In the genomic region with DNA sequence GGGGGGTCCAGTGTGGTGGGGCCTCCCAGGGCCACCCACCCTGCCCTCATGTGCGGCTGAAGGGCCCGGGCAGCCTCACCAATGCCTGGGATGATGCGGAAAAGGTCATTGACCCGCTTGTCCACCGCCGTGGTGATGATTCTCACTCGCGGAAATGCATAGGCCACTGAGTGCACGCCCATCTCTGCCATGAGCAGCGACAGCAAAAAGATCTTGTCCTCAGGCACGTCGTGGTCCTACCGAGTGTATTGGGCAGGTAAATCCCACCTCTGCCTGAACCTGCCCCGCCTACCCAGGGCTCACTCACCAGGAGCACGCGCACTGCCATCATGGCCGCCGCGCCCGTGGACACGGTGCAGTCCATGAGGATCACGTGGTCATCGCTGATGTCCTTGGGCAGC, we compare ENCODE assay signal across 12 cellular contexts. TPM values are rescaled to one million over a fixed set of nuclear protein-coding genes. Genes with fewer than 3 reads are reported as not detected.
DNase-seq lines count a peak whose midpoint lies in the region; ATAC-seq and TF ChIP-seq lines count a peak whose summit lies in the region.
"Had no signal": no experiment of that assay in that cellular context is flagged by ENCODE, and none has a peak within 500 bp of the region (broad histone marks: within the 10 kb centered on the region; RNA-seq: fewer than 3 reads in every experiment).

No MANE protein-coding gene starts in this region.

- no peak for DNase-seq in MCF 10A (ENCODE audit: unreplicated experiment)
- no peak for DNase-seq in breast epithelium (ENCODE audit: low spot score in 2 of 2)
- DNase-seq in neuronal stem cell (ENCODE audit: low spot score): no peak
- DNase-seq: activated naive CD4-positive, alpha-beta T cell; effector CD4-positive, alpha-beta T cell; foreskin fibroblast; NCI-H1048 had no signal

- BruUV-seq in MCF 10A (replicated peaks; lab: Mats Ljungman, UMichigan): TSS peak; percentile 72

- no peak overlapping the region for H2AFZ ChIP-seq in neuronal stem cell (ENCODE audit: low read length)

- no peaks in the 10 kb centered on the region for H3K27me3 Mint-ChIP-seq in MCF 10A (ENCODE audit: insufficient read depth, unreplicated experiment)

- no peak overlapping the region for H2BK12ac ChIP-seq in neuronal stem cell (ENCODE audit: low read length)

- peaks cover 66% of the 10 kb centered on the region for H3K36me3 Mint-ChIP-seq in MCF 10A (ENCODE audit: insufficient read depth, unreplicated experiment)

- H3K18ac ChIP-seq in neuronal stem cell (ENCODE audit: low read length): peak overlapping the region; percentile 11

- intact Hi-C loops in MCF 10A (cut with micrococcal nuclease) (no loop called here), breast epithelium (cut with DNase I; ENCODE audit: low total_unique reads) (no loop called here)

- H4K91ac ChIP-seq in neuronal stem cell (ENCODE audit: low read depth, low read length, poor library complexity): no peak overlapping the region

- H3K4me2 ChIP-seq in neuronal stem cell (ENCODE audit: insufficient read depth, low read length, poor library complexity, severe bottlenecking): no peak overlapping the region

- H2BK120ac ChIP-seq in neuronal stem cell (ENCODE audit: low read depth, low read length): no peak overlapping the region

- H3K36me3 ChIP-seq in breast epithelium (peaks cover 10% of the 10 kb centered on the region), neuronal stem cell (replicated peaks in 1 of 2; ENCODE audit: control insufficient read depth in 2 of 2, insufficient read depth in 2 of 2, low read length in 2 of 2) (peaks cover 38 to 89% of the 10 kb centered on the region in 2 donors)

- peaks cover 19% of the 10 kb centered on the region for H3K79me1 ChIP-seq in neuronal stem cell (ENCODE audit: low read depth, low read length)

- H3K9me3 ChIP-seq in breast epithelium (no peaks in the 10 kb centered on the region), neuronal stem cell (replicated peaks in 1 of 2; ENCODE audit: control insufficient read depth in 2 of 2, insufficient read depth in 1 of 2, low read depth in 1 of 2, low read length in 2 of 2) (peaks cover 0 to 2% of the 10 kb centered on the region in 2 donors)
- H3K9me3 ChIP-seq: psoas muscle, upper lobe of left lung had no signal

- TF ChIP-seq POLR2A in breast epithelium (IDR thresholded peaks at IDR 0.05): no peak

- H3K23ac ChIP-seq in neuronal stem cell (ENCODE audit: low read depth, low read length, poor library complexity): peak overlapping the region; percentile 85

- POLR2A ChIA-PET in MCF 10A (lab: Yijun Ruan, JAX): interaction anchor here (0.6 to 0.9 kb wide), 4 partner anchors 16 to 359 kb away, joined by 3 to 5 read pairs (median 3); a partner anchor contains a TSS

- H2AK5ac ChIP-seq in neuronal stem cell (ENCODE audit: low read depth, low read length): peak overlapping the region; percentile 84

- H3K4me3 ChIP-seq in breast epithelium: no peak overlapping the region
- H3K4me3 ChIP-seq in neuronal stem cell (ENCODE audit: low read length in 2 of 2): peak overlapping the region in 1 of 2 donors; percentile 14
- H3K4me3 ChIP-seq: psoas muscle, upper lobe of left lung had no signal

- no peak overlapping the region for H3K9ac ChIP-seq in neuronal stem cell (ENCODE audit: low read depth, low read length, poor library complexity)

- H2BK5ac ChIP-seq in neuronal stem cell (ENCODE audit: low read length): no peak overlapping the region

- H3K9me3 Mint-ChIP-seq in MCF 10A (ENCODE audit: unreplicated experiment): no peaks in the 10 kb centered on the region
- H3K9me3 Mint-ChIP-seq: brain had no signal

- H3K4me1 Mint-ChIP-seq in MCF 10A (ENCODE audit: insufficient read depth, unreplicated experiment): no peaks in the 10 kb centered on the region
- H3K4me1 Mint-ChIP-seq: brain had no signal

- TF ChIP-seq CTCF in MCF 10A (IDR thresholded peaks at IDR 0.05; ENCODE audit: unreplicated experiment) (no peak), breast epithelium (IDR thresholded peaks at IDR 0.05) (no peak)

- H3K27ac Mint-ChIP-seq in MCF 10A (ENCODE audit: low read depth, unreplicated experiment): no peak overlapping the region
- H3K27ac Mint-ChIP-seq: brain had no signal

- no peak overlapping the region for H2BK15ac ChIP-seq in neuronal stem cell (ENCODE audit: low read length)

- H3K4ac ChIP-seq in neuronal stem cell (ENCODE audit: low read length): no peak overlapping the region

- CTCF ChIA-PET in MCF 10A (lab: Yijun Ruan, JAX): no interaction called here

- H3K27me3 ChIP-seq in breast epithelium (no peaks in the 10 kb centered on the region), neuronal stem cell (ENCODE audit: control insufficient read depth in 3 of 3, insufficient read depth in 3 of 3, low read depth in 1 of 3, low read length in 3 of 3) (no peaks in the 10 kb centered on the region)
- H3K27me3 ChIP-seq: upper lobe of left lung had no signal

- no peak overlapping the region for H4K8ac ChIP-seq in neuronal stem cell (ENCODE audit: low read depth, low read length)

- H3K4me1 ChIP-seq in breast epithelium (peaks cover 4 to 7% of the 10 kb centered on the region in 2 donors), neuronal stem cell (ENCODE audit: control insufficient read depth in 2 of 2, insufficient read depth in 1 of 2, low read depth in 1 of 2, low read length in 2 of 2) (peaks cover 0 to 5% of the 10 kb centered on the region in 2 donors)

- no peak overlapping the region for H3K4me3 Mint-ChIP-seq in MCF 10A (ENCODE audit: unreplicated experiment)
- H3K4me3 Mint-ChIP-seq: brain had no signal

- WGBS in neuronal stem cell (ENCODE audit: extremely low coverage in 2 of 2, insufficient read length in 2 of 2, insufficient replicate concordance in 1 of 2), 2 donors: no CpG with 5 or more reads among the region's 23 CpGs

- H3K27ac ChIP-seq in breast epithelium (no peak overlapping the region), neuronal stem cell (replicated peaks; ENCODE audit: low read length) (no peak overlapping the region)
- H3K27ac ChIP-seq: psoas muscle had no signal

- H3K14ac ChIP-seq in neuronal stem cell (ENCODE audit: low read length): peak overlapping the region; percentile 8

- no peak for ATAC-seq in HG03439 (IDR thresholded peaks at IDR 0.05; ENCODE audit: unreplicated experiment)
- ATAC-seq: psoas muscle, SK-N-SH treated with all-trans-retinoic acid at 6 μM for 48 hours had no signal

RNA-seq across cellular contexts. Expression of a gene that starts 16.1 kb away (rescaled TPM):
- 38.6 and 43.7 TPM in 2 replicates for total RNA-seq in MCF 10A (2022)
- 10 to 100 TPM; 24.2 to 44.9 (median 36.3) TPM for total RNA-seq in breast epithelium
- 17.0 TPM for polyA plus RNA-seq in neuronal stem cell (2013, experiment 1 of 2)
- 15.6 TPM for polyA plus RNA-seq in neuronal stem cell (2013, experiment 2 of 2)

RNA-seq across cellular contexts. Expression of a gene that starts 29.7 kb away (rescaled TPM):
- 23.5 and 26.6 TPM in 2 replicates for total RNA-seq in MCF 10A (2022)
- 10 to 100 TPM in 1 of 3 donors, 1 to 10 TPM in 2; 5.8 to 12.7 (median 9.2) TPM for total RNA-seq in breast epithelium
- 7.8 TPM for polyA plus RNA-seq in neuronal stem cell (2013, experiment 1 of 2)
- 7.3 TPM for polyA plus RNA-seq in neuronal stem cell (2013, experiment 2 of 2)

RNA-seq across cellular contexts. Expression of a gene that starts 39.4 kb away (rescaled TPM):
- total RNA-seq in MCF 10A (2022): 4.4 and 4.5 TPM in 2 replicates
- 1 to 10 TPM in 2 of 3 donors, under 1 TPM in 1; 0.96 to 3.3 (median 2.8) TPM for total RNA-seq in breast epithelium
- polyA plus RNA-seq in neuronal stem cell (2013, experiment 1 of 2): 6.5 TPM
- 5.8 TPM for polyA plus RNA-seq in neuronal stem cell (2013, experiment 2 of 2)

RNA-seq across cellular contexts. Expression of a gene that starts 40.9 kb away (rescaled TPM):
- total RNA-seq in MCF 10A (2022) (70.9 and 88.5 TPM in 2 replicates), breast epithelium (10 to 100 TPM; 53.9 to 67.5 (median 59.6) TPM)
- 50.0 TPM for polyA plus RNA-seq in neuronal stem cell (2013, experiment 1 of 2)
- 49.3 TPM for polyA plus RNA-seq in neuronal stem cell (2013, experiment 2 of 2)

RNA-seq across cellular contexts. Expression of a gene that starts 45.1 kb away (rescaled TPM):
- total RNA-seq in MCF 10A (2022) (38.1 and 45.0 TPM in 2 replicates), breast epithelium (10 to 100 TPM; 31.1 to 37.9 (median 37.0) TPM)
- polyA plus RNA-seq in neuronal stem cell (2013, experiment 1 of 2): 17.2 TPM
- 16.8 TPM for polyA plus RNA-seq in neuronal stem cell (2013, experiment 2 of 2)
